Comparison of ENCODE assay signal across 1 cellular context in the genomic region with DNA sequence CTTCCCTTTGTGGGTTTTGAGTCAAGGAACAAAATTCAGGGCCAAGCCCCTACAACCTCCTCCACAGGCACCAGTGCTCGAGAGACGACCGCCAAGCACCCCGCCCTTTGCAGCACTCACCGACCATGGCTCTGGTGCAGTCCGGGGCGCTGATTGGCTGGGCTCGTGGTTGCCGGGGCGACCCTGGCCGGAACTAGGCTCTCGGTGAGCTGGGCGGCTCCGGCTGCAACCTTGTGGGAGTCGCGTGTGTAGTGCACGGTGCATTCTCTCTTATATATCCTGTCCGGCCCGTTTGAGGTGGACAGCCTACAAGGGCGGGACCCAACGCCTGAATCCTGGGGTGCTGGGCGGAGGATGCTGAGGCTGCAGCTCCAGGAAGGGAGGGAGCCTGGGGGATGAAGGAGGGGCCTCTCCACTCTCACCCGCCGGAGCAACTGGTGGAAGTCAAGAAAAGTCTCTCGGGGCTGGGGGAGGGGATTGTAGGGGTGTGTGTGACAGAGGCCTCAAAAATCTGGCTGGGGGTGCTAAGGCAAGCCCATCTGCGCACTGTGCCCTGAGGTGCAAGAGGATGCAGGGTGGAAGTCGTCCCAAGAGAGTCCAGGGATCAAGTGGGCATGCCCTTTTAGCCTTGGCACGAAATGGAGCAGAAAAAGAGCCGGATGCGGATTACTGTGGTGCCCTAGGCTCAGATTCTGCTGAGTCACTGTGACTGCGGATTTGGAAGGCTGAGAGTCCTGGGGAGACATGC.
A peak's percentile ranks its signal among the peaks of the same experiment; 100 is the strongest.
TF ChIP-seq lines count a peak whose summit lies in the region.

NQO1 (minus strand) TSS at position 248 of the 748 bp plus-strand sequence; CDS start at position 127, 121 bp downstream.

TF ChIP-seq in HepG2, 621 proteins besides CTCF, POLR2A, EP300 and RAD21 (continued from another document and continues in another):
- peak; percentile 89 for TF ChIP-seq RBM22 (optimal IDR thresholded peaks at IDR 0.05; ENCODE audit: low read length)
- TF ChIP-seq NCOA1 (CRISPR knock-in tag; IDR thresholded peaks at IDR 0.05), result 0 out of 2 replicates have a peak, but pooled peaks have one; percentile 19
- peak; percentile 60 for TF ChIP-seq ZNF746 (CRISPR knock-in tag; IDR thresholded peaks at IDR 0.05)
- TF ChIP-seq PTBP1 (IDR thresholded peaks at IDR 0.05; ENCODE audit: low read depth, low read length, poor library complexity, severe bottlenecking), result peak; percentile 77
- TF ChIP-seq MATR3 (CRISPR knock-in tag; IDR thresholded peaks at IDR 0.05), result no peak
- TF ChIP-seq HMG20A (CRISPR knock-in tag; IDR thresholded peaks at IDR 0.05; ENCODE audit: borderline replicate concordance), result no peak
- TF ChIP-seq, protein P1, sequence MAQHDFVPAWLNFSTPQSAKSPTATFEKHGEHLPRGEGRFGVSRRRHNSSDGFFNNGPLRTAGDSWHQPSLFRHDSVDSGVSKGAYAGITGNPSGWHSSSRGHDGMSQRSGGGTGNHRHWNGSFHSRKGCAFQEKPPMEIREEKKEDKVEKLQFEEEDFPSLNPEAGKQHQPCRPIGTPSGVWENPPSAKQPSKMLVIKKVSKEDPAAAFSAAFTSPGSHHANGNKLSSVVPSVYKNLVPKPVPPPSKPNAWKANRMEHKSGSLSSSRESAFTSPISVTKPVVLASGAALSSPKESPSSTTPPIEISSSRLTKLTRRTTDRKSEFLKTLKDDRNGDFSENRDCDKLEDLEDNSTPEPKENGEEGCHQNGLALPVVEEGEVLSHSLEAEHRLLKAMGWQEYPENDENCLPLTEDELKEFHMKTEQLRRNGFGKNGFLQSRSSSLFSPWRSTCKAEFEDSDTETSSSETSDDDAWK (CRISPR knock-in tag; IDR thresholded peaks at IDR 0.05), result no peak
- no peak for TF ChIP-seq NR3C1 (CRISPR knock-in tag; IDR thresholded peaks at IDR 0.05)
- TF ChIP-seq TBP (CRISPR knock-in tag; IDR thresholded peaks at IDR 0.05), result no peak
- TF ChIP-seq ZNF747 (CRISPR knock-in tag; IDR thresholded peaks at IDR 0.05; ENCODE audit: borderline replicate concordance), result 0 out of 2 replicates have a peak, but pooled peaks have one; percentile 11
- peak; percentile 35; the same call in 1 of the 2 replicates for TF ChIP-seq TGIF2 (CRISPR knock-in tag; IDR thresholded peaks at IDR 0.05)
- 0 out of 2 replicates have a peak, but pooled peaks have one; percentile 63 for TF ChIP-seq RNF2 (conservative IDR thresholded peaks at IDR 0.05; ENCODE audit: low read depth)
- TF ChIP-seq ZMYM2 (CRISPR knock-in tag; IDR thresholded peaks at IDR 0.05), result 0 out of 2 replicates have a peak, but pooled peaks have one; percentile 40
- TF ChIP-seq TEAD3 (CRISPR knock-in tag; optimal IDR thresholded peaks at IDR 0.05; ENCODE audit: borderline replicate concordance), result peak; percentile 18
- no peak for TF ChIP-seq SCMH1 (CRISPR knock-in tag; IDR thresholded peaks at IDR 0.05; ENCODE audit: borderline replicate concordance)
- peak; percentile 87 for TF ChIP-seq SAP130 (CRISPR knock-in tag; IDR thresholded peaks at IDR 0.05; ENCODE audit: low read depth)
- TF ChIP-seq RARG (CRISPR knock-in tag; IDR thresholded peaks at IDR 0.05; ENCODE audit: low read depth), result no peak
- TF ChIP-seq, protein P2, sequence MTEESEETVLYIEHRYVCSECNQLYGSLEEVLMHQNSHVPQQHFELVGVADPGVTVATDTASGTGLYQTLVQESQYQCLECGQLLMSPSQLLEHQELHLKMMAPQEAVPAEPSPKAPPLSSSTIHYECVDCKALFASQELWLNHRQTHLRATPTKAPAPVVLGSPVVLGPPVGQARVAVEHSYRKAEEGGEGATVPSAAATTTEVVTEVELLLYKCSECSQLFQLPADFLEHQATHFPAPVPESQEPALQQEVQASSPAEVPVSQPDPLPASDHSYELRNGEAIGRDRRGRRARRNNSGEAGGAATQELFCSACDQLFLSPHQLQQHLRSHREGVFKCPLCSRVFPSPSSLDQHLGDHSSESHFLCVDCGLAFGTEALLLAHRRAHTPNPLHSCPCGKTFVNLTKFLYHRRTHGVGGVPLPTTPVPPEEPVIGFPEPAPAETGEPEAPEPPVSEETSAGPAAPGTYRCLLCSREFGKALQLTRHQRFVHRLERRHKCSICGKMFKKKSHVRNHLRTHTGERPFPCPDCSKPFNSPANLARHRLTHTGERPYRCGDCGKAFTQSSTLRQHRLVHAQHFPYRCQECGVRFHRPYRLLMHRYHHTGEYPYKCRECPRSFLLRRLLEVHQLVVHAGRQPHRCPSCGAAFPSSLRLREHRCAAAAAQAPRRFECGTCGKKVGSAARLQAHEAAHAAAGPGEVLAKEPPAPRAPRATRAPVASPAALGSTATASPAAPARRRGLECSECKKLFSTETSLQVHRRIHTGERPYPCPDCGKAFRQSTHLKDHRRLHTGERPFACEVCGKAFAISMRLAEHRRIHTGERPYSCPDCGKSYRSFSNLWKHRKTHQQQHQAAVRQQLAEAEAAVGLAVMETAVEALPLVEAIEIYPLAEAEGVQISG (CRISPR knock-in tag; IDR thresholded peaks at IDR 0.05), result peak; percentile 48; the same call in 1 of the 2 replicates
- TF ChIP-seq ETV5 (CRISPR knock-in tag; IDR thresholded peaks at IDR 0.05; ENCODE audit: borderline replicate concordance), result peak; percentile 87
- TF ChIP-seq, protein P3, sequence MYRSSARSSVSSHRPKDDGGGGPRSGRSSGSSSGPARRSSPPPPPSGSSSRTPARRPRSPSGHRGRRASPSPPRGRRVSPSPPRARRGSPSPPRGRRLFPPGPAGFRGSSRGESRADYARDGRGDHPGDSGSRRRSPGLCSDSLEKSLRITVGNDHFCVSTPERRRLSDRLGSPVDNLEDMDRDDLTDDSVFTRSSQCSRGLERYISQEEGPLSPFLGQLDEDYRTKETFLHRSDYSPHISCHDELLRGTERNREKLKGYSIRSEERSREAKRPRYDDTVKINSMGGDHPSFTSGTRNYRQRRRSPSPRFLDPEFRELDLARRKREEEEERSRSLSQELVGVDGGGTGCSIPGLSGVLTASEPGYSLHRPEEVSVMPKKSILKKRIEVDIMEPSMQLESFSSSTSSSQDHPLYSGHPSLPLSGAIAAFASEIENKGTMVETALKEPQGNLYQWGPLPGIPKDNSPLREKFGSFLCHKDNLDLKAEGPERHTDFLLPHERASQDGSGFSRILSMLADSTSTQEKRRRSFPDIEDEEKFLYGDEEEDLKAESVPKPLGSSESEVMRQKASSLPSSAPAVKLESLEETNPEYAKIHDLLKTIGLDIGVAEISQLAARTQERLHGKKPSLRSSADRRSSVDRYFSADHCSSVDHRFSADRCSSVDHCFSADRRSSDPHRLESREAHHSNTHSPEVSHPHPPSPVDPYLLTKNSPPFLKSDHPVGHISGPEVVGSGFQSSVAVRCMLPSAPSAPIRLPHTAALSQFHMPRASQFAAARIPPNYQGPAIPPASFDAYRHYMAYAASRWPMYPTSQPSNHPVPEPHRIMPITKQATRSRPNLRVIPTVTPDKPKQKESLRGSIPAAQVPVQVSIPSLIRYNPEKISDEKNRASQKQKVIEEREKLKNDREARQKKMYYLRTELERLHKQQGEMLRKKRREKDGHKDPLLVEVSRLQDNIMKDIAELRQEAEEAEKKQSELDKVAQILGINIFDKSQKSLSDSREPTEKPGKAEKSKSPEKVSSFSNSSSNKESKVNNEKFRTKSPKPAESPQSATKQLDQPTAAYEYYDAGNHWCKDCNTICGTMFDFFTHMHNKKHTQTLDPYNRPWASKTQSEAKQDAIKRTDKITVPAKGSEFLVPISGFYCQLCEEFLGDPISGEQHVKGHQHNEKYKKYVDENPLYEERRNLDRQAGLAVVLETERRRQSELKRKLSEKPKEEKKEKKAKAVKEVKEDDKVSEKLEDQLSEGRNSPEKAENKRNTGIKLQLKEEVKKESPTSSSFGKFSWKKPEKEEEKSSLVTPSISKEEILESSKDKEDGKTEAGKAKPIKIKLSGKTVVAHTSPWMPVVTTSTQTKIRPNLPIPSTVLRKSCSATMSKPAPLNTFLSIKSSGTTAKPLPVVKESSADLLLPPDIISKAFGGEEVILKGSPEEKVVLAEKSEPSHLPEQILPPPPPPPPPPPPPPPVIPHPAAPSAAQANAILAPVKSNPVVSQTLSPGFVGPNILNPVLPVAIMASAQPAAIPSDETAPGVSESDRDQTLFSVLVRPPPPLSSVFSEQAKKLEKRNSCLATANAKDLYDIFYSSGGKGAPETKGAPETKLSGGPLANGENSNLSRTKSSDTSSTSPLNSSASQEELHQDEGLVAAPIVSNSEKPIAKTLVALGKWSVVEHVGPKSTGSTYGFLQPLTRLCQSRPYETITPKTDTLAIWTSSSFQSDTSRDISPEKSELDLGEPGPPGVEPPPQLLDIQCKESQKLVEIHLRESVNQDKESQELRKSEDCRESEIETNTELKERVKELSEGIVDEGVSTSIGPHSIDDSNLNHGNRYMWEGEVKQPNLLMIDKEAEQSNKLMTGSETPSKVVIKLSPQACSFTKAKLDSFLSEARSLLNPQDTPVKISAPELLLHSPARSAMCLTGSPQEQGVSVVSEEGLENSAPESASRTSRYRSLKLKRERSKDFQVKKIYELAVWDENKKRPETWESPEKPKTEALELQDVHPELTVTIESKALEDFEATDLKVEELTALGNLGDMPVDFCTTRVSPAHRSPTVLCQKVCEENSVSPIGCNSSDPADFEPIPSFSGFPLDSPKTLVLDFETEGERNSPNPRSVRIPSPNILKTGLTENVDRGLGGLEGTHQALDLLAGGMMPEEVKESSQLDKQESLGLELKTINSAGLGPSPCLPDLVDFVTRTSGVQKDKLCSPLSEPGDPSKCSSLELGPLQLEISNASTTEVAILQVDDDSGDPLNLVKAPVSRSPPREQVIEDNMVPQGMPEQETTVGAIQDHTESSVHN (CRISPR knock-in tag; IDR thresholded peaks at IDR 0.05), result no peak
- no peak for TF ChIP-seq GTF3A (CRISPR knock-in tag; conservative IDR thresholded peaks at IDR 0.05)
- TF ChIP-seq ZFP62 (CRISPR knock-in tag; IDR thresholded peaks at IDR 0.05), result no peak
- TF ChIP-seq, protein P4, sequence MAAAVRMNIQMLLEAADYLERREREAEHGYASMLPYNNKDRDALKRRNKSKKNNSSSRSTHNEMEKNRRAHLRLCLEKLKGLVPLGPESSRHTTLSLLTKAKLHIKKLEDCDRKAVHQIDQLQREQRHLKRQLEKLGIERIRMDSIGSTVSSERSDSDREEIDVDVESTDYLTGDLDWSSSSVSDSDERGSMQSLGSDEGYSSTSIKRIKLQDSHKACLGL (CRISPR knock-in tag; IDR thresholded peaks at IDR 0.05), result peak; percentile 28; the same call in 1 of the 2 replicates
- TF ChIP-seq ARNTL (CRISPR knock-in tag; IDR thresholded peaks at IDR 0.05), result no peak; the same call in 1 of the 2 replicates
- TF ChIP-seq GABPB1 (CRISPR knock-in tag; IDR thresholded peaks at IDR 0.05), result peak; percentile 86
- TF ChIP-seq SOX13 (IDR thresholded peaks at IDR 0.05), result no peak
- TF ChIP-seq SOX13 (CRISPR knock-in tag; conservative IDR thresholded peaks at IDR 0.05 in 1 of 2, IDR thresholded peaks at IDR 0.05 in 1 of 2), result no peak
- TF ChIP-seq ZSCAN29 (CRISPR knock-in tag; conservative IDR thresholded peaks at IDR 0.05), result peak; percentile 41; the same call in 1 of the 2 replicates
- TF ChIP-seq ZBED4 (CRISPR knock-in tag; IDR thresholded peaks at IDR 0.05; ENCODE audit: borderline replicate concordance), result peak; percentile 72
- TF ChIP-seq ZMYM3 (CRISPR knock-in tag; IDR thresholded peaks at IDR 0.05), result peak; percentile 48; the same call in 1 of the 2 replicates
- TF ChIP-seq PPARG (CRISPR knock-in tag; conservative IDR thresholded peaks at IDR 0.05), result 0 out of 2 replicates have a peak, but pooled peaks have one; percentile 33
